In genomic region chr22:23163665-23164064, GRCh38 we compare ENCODE assay signal across 12 cellular contexts. TPM values are rescaled to one million over a fixed set of nuclear protein-coding genes. Genes with fewer than 3 reads are reported as not detected.
DNase-seq lines count a peak whose midpoint lies in the region; ATAC-seq and TF ChIP-seq lines count a peak whose summit lies in the region.
"Had no signal": no experiment of that assay in that cellular context is flagged by ENCODE, and none has a peak within 500 bp of the region (broad histone marks: within the 10 kb centered on the region; RNA-seq: fewer than 3 reads in every experiment).

No MANE protein-coding gene starts in this region.

- DNase-seq in Right ventricle myocardium superior: peak; percentile 86
- no peak for DNase-seq in right atrium auricular region (ENCODE audit: low spot score)
- peak; percentile 69 to 86 (median 78) for DNase-seq in right lobe of liver
- DNase-seq in NAMALWA (ENCODE audit: low spot score): no peak
- DNase-seq in glutamatergic neuron: no peak
- DNase-seq: MM.1S; small intestine; stimulated activated CD8-positive, alpha-beta memory T cell treated with anti-CD3 and anti-CD28 coated beads, Interleukin-4, amount 100 ng/mL, for 48 hours had no signal

- H3K36me3 ChIP-seq in right atrium auricular region (no peaks in the 10 kb centered on the region), right lobe of liver (no peaks in the 10 kb centered on the region)
- H3K36me3 ChIP-seq: left lung had no signal

- H3K4me1 ChIP-seq in right atrium auricular region (no peaks in the 10 kb centered on the region), right lobe of liver (peaks cover 0 to 29% (median 10%) of the 10 kb centered on the region in 4 donors)

- ATAC-seq in Right ventricle myocardium superior (ENCODE audit: poor library complexity): peak; percentile 63
- ATAC-seq in right lobe of liver: peak; percentile 64 to 79 (median 74)
- no peak for ATAC-seq in GM21423 (IDR thresholded peaks at IDR 0.05; ENCODE audit: unreplicated experiment)
- ATAC-seq: left lung had no signal

- peaks cover 22% of the 10 kb centered on the region for H3K4me1 Mint-ChIP-seq in glutamatergic neuron (ENCODE audit: low read depth, unreplicated experiment)

- H3K36me3 Mint-ChIP-seq in glutamatergic neuron (ENCODE audit: unreplicated experiment): peaks cover 6% of the 10 kb centered on the region

- no peak overlapping the region for H3K4me3 Mint-ChIP-seq in glutamatergic neuron (ENCODE audit: unreplicated experiment)
- H3K4me3 Mint-ChIP-seq: T-helper 1 cell treated with Interleukin-12 subunit alpha and Interleukin-12 subunit beta and Interleukin-4 antibody, amounts not matched to agents 30 μg/mL and 1 μg/mL, for 36 hours had no signal

- WGBS in right lobe of liver (ENCODE audit: insufficient coverage, low coverage, low lambda C conversion rate, missing lambda C conversion rate): 65% methylated on average over 2 of the region's 8 CpGs

- TF ChIP-seq CTCF in right atrium auricular region (IDR thresholded peaks at IDR 0.05) (no peak), right lobe of liver (IDR thresholded peaks at IDR 0.05) (no peak), glutamatergic neuron (IDR thresholded peaks at IDR 0.05; ENCODE audit: partially characterized antibody, unreplicated experiment) (no peak)

- H3K27me3 ChIP-seq in right atrium auricular region: no peaks in the 10 kb centered on the region
- no peaks in the 10 kb centered on the region for H3K27me3 ChIP-seq in right lobe of liver
- H3K27me3 ChIP-seq: left lung had no signal

- H3K4me3 ChIP-seq in right atrium auricular region: no peak overlapping the region
- no peak overlapping the region for H3K4me3 ChIP-seq in right lobe of liver
- H3K4me3 ChIP-seq: left lung had no signal

- H3K9me3 Mint-ChIP-seq in glutamatergic neuron (ENCODE audit: unreplicated experiment): peaks cover 8% of the 10 kb centered on the region
- H3K9me3 Mint-ChIP-seq: T-helper 1 cell treated with Interleukin-12 subunit alpha and Interleukin-12 subunit beta and Interleukin-4 antibody, amounts not matched to agents 30 μg/mL and 1 μg/mL, for 36 hours had no signal

- peaks cover 7% of the 10 kb centered on the region for H3K27me3 Mint-ChIP-seq in glutamatergic neuron (ENCODE audit: unreplicated experiment)

- no peak overlapping the region for H3K27ac ChIP-seq in right atrium auricular region
- H3K27ac ChIP-seq in right lobe of liver: no peak overlapping the region
- H3K27ac ChIP-seq: left lung had no signal

- no peak for TF ChIP-seq POLR2A in right lobe of liver (IDR thresholded peaks at IDR 0.05)

- H3K9me3 ChIP-seq in right atrium auricular region (no peaks in the 10 kb centered on the region), right lobe of liver (no peaks in the 10 kb centered on the region)
- H3K9me3 ChIP-seq: left lung had no signal

- intact Hi-C loops in Right ventricle myocardium superior (cut with DNase I): no loop called here
- intact Hi-C loops in right lobe of liver (cut with DNase I): loop anchor here in 1 of 2 donors (10.0 kb wide), 1 partner anchor 221 kb away; no protein-coding TSS in a partner anchor

- H3K27ac Mint-ChIP-seq in glutamatergic neuron (ENCODE audit: unreplicated experiment): no peak overlapping the region
- H3K27ac Mint-ChIP-seq: T-helper 1 cell treated with Interleukin-12 subunit alpha and Interleukin-12 subunit beta and Interleukin-4 antibody, amounts not matched to agents 30 μg/mL and 1 μg/mL, for 36 hours had no signal

RNA-seq across cellular contexts. Expression of gene BCR, which starts 16.6 kb away (rescaled TPM):
- total RNA-seq in Right ventricle myocardium superior (28.2 TPM), right atrium auricular region (10 to 100 TPM; 27.0 to 41.3 TPM), right lobe of liver (10 to 100 TPM; 22.7 to 28.8 (median 24.3) TPM), glutamatergic neuron (ENCODE audit: unreplicated experiment) (268 TPM)

RNA-seq across cellular contexts. Expression of gene RAB36, which starts 18.4 kb away (rescaled TPM):
- total RNA-seq in Right ventricle myocardium superior: 0.35 TPM
- total RNA-seq in right atrium auricular region: 1 to 10 TPM in 1 of 2 donors, under 1 TPM in 1; 0.59 to 2.0 TPM
- under 1 TPM; 0.07 to 0.65 (median 0.19) TPM for total RNA-seq in right lobe of liver
- total RNA-seq in glutamatergic neuron (ENCODE audit: unreplicated experiment): 2.0 TPM

RNA-seq across cellular contexts. Expression of gene RSPH14, which starts 21.9 kb away (rescaled TPM):
- total RNA-seq in Right ventricle myocardium superior: not detected
- not detected for total RNA-seq in right atrium auricular region
- total RNA-seq in right lobe of liver: not detected
- total RNA-seq in glutamatergic neuron (ENCODE audit: unreplicated experiment): 1.7 TPM
- total RNA-seq: A673 had no signal

Comparison
In these comparisons a context has a peak if more than half of its experiments do, and no peak if none do; other contexts are left out.
1. DNase-seq: peak in Right ventricle myocardium superior (single experiment) and right lobe of liver (3 of 3); none in right atrium auricular region (single experiment), NAMALWA (single experiment) and glutamatergic neuron (single experiment).